In genomic region chr10:14727389-14727918, GRCh38 we compare ENCODE assay signal across 17 cellular contexts.
"Had no signal": no experiment of that assay in that cellular context is flagged by ENCODE, and none has a peak within 500 bp of the region (broad histone marks: within the 10 kb centered on the region; RNA-seq: fewer than 3 reads in every experiment).

No MANE protein-coding gene starts in this region.

- H3K9me3 Mint-ChIP-seq: natural killer cell had no signal

- H3K4me3 Mint-ChIP-seq: activated CD4-positive, alpha-beta memory T cell treated with anti-CD3 and anti-CD28 coated beads for 36 hours; activated CD8-positive, alpha-beta memory T cell treated with anti-CD3 and anti-CD28 coated beads, Interleukin-2, amount 10 ng/mL, durations not matched to agents 7 days and 5 days; natural killer cell had no signal

- H3K36me3 Mint-ChIP-seq: activated CD4-positive, alpha-beta memory T cell treated with anti-CD3 and anti-CD28 coated beads for 36 hours; activated CD8-positive, alpha-beta memory T cell treated with anti-CD3 and anti-CD28 coated beads, Interleukin-2, amount 10 ng/mL, durations not matched to agents 7 days and 5 days; natural killer cell had no signal

- H3K27me3 Mint-ChIP-seq: activated CD4-positive, alpha-beta memory T cell treated with anti-CD3 and anti-CD28 coated beads for 36 hours; activated CD8-positive, alpha-beta memory T cell treated with anti-CD3 and anti-CD28 coated beads, Interleukin-2, amount 10 ng/mL, durations not matched to agents 7 days and 5 days had no signal

- DNase-seq: activated CD4-positive, alpha-beta memory T cell treated with anti-CD3 and anti-CD28 coated beads for 36 hours; activated CD4-positive, CD25-positive, alpha-beta regulatory T cell treated with anti-CD3 and anti-CD28 coated beads, Interleukin-2, amount 50 U/mL, for 72 hours; activated CD8-positive, alpha-beta memory T cell treated with anti-CD3 and anti-CD28 coated beads, Interleukin-2, amount 10 ng/mL, durations not matched to agents 7 days and 5 days; activated effector memory CD4-positive, alpha-beta T cell treated with Interleukin-2 at 50 U/mL for 16 hours; activated naive CD4-positive, alpha-beta T cell treated with anti-CD3 and anti-CD28 coated beads, Interleukin-2, amount 50 U/mL, for 16 hours; activated T-cell treated with anti-CD3 and anti-CD28 coated beads, Interleukin-2, amount 50 U/mL, for 1 hour; dermis blood vessel endothelial cell; erythroblast; gastrocnemius medialis; left ventricle myocardium inferior; mucosa of descending colon; natural killer cell; stimulated activated CD4-positive, alpha-beta T cell treated with anti-CD3 and anti-CD28 coated beads, Interleukin-2, amount 100 ng/mL, for 48 hours; stimulated activated naive CD4-positive, alpha-beta T cell; substantia nigra had no signal

- H3K27ac ChIP-seq: gastrocnemius medialis, left ventricle myocardium inferior, neutrophil, tibial nerve had no signal

- ATAC-seq: activated CD8-positive, alpha-beta memory T cell treated with anti-CD3 and anti-CD28 coated beads, Interleukin-2, amount 10 ng/mL, durations not matched to agents 7 days and 5 days; gastrocnemius medialis; mucosa of descending colon; natural killer cell had no signal

- H3K27ac Mint-ChIP-seq: activated CD4-positive, alpha-beta memory T cell treated with anti-CD3 and anti-CD28 coated beads for 36 hours; activated CD8-positive, alpha-beta memory T cell treated with anti-CD3 and anti-CD28 coated beads, Interleukin-2, amount 10 ng/mL, durations not matched to agents 7 days and 5 days; natural killer cell had no signal
